In the genomic region with DNA sequence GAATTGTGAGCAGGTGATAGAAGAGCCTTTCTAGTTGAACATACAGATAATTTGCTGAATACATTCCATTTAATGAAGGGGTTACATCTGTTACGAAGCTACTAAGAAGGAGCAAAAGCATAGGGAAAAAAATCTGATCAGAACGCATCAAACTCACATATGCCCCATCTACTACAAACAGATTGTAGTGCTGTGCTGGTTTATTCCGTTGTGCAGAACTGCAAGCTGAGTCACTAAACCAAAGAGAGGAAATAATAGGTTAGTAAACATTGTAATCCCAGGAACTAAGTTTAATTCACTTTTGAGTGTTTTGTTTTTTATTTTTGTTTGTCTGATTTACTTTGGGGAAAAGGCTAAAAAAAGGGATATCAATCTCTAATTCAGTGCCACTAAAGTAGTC, we compare ENCODE assay signal across 24 cellular contexts.
"Had no signal": no experiment of that assay in that cellular context is flagged by ENCODE, and none has a peak within 500 bp of the region (broad histone marks: within the 10 kb centered on the region; RNA-seq: fewer than 3 reads in every experiment).

No MANE protein-coding gene starts in this region.

- H3K27me3 Mint-ChIP-seq: brain; naive thymus-derived CD8-positive, alpha-beta T cell; stimulated activated memory B cell treated with anti-CD40 and anti-IgM and Interleukin-4, amounts not matched to agents 10 μg/mL and 1 μg/mL and 100 μg/mL, for 72 hours; T-cell had no signal

- H3K9me3 Mint-ChIP-seq: brain; naive thymus-derived CD8-positive, alpha-beta T cell; neural progenitor cell; stimulated activated memory B cell treated with anti-CD40 and anti-IgM and Interleukin-4, amounts not matched to agents 10 μg/mL and 1 μg/mL and 100 μg/mL, for 72 hours; T-cell; T-helper 2 cell treated with Interferon-gamma antibody and Interleukin-4, amounts not matched to agents 5 μg/mL and 100 μg/mL, for 36 hours had no signal

- H3K27me3 ChIP-seq: esophagus muscularis mucosa, gastrocnemius medialis, neural progenitor cell, stomach, suprapubic skin, tibial nerve had no signal

- H2AFZ ChIP-seq: neural progenitor cell had no signal

- H3K4me1 Mint-ChIP-seq: brain; neural progenitor cell; stimulated activated memory B cell treated with anti-CD40 and anti-IgM and Interleukin-4, amounts not matched to agents 10 μg/mL and 1 μg/mL and 100 μg/mL, for 72 hours had no signal

- H3K4me3 Mint-ChIP-seq: brain; naive thymus-derived CD8-positive, alpha-beta T cell; neural progenitor cell; stimulated activated memory B cell treated with anti-CD40 and anti-IgM and Interleukin-4, amounts not matched to agents 10 μg/mL and 1 μg/mL and 100 μg/mL, for 72 hours; T-cell; T-helper 2 cell treated with Interferon-gamma antibody and Interleukin-4, amounts not matched to agents 5 μg/mL and 100 μg/mL, for 36 hours had no signal

- ATAC-seq: activated CD4-positive, CD25-positive, alpha-beta regulatory T cell treated with anti-CD3 and anti-CD28 coated beads, Interleukin-2, amount 50 U/mL, for 24 hours; gastrocnemius medialis; naive thymus-derived CD8-positive, alpha-beta T cell; sciatic nerve; stimulated activated memory B cell treated with anti-CD40 and anti-IgM and Interleukin-4, amounts not matched to agents 10 μg/mL and 1 μg/mL and 100 μg/mL, for 72 hours; T-cell had no signal

- H3K9me3 ChIP-seq: esophagus muscularis mucosa, gastrocnemius medialis, stomach, suprapubic skin, tibial nerve had no signal

- H3K4me3 ChIP-seq: esophagus muscularis mucosa, gastrocnemius medialis, lung, neural progenitor cell, stomach, suprapubic skin, tibial nerve had no signal

- DNase-seq: activated CD4-positive, alpha-beta T cell treated with anti-CD3 and anti-CD28 coated beads, Interleukin-2, amount 50 U/mL, for 4 hours; activated gamma-delta T cell; activated naive CD4-positive, alpha-beta T cell treated with anti-CD3 and anti-CD28 coated beads, Interleukin-2, amount 50 U/mL, for 16 hours; anterior cingulate cortex; caudate nucleus; effector memory CD4-positive, alpha-beta T cell; gastrocnemius medialis; naive thymus-derived CD8-positive, alpha-beta T cell; posterior cingulate gyrus; small intestine; stimulated activated CD4-positive, alpha-beta T cell treated with anti-CD3 and anti-CD28 coated beads, Interleukin-2, amount 100 ng/mL, for 24 hours; stomach; T-cell had no signal

- H3K4me1 ChIP-seq: esophagus muscularis mucosa, gastrocnemius medialis, neural progenitor cell, suprapubic skin, tibial nerve had no signal

- H3K27ac Mint-ChIP-seq: brain; neural progenitor cell; stimulated activated memory B cell treated with anti-CD40 and anti-IgM and Interleukin-4, amounts not matched to agents 10 μg/mL and 1 μg/mL and 100 μg/mL, for 72 hours; T-cell; T-helper 2 cell treated with Interferon-gamma antibody and Interleukin-4, amounts not matched to agents 5 μg/mL and 100 μg/mL, for 36 hours had no signal

- H3K9ac ChIP-seq: neural progenitor cell had no signal

- H3K27ac ChIP-seq: esophagus muscularis mucosa, gastrocnemius medialis, neural progenitor cell, stomach, suprapubic skin, tibial nerve, VCaP had no signal

- H3K4me2 ChIP-seq: neural progenitor cell had no signal
